Comparison of ENCODE assay signal across 8 cellular contexts in genomic region chr17:42681976-42682375, GRCh38. TPM values are rescaled to one million over a fixed set of nuclear protein-coding genes. Genes with fewer than 3 reads are reported as not detected.
A peak's percentile ranks its signal among the peaks of the same experiment; 100 is the strongest.
DNase-seq lines count a peak whose midpoint lies in the region; ATAC-seq and TF ChIP-seq lines count a peak whose summit lies in the region.

No MANE protein-coding gene starts in this region.

- no peak overlapping the region for H3K4me3 ChIP-seq in testis

- peaks cover 47% of the 10 kb centered on the region for H3K4me1 Mint-ChIP-seq in activated T-cell treated with anti-CD3 and anti-CD28 coated beads, Interleukin-2, amount 50 U/mL, for 4 hours (ENCODE audit: low read depth)
- H3K4me1 Mint-ChIP-seq in activated naive CD8-positive, alpha-beta T cell treated with anti-CD3 and anti-CD28 coated beads, Interleukin-2, amount 10 ng/mL, durations not matched to agents 7 days and 5 days = peaks cover 47% of the 10 kb centered on the region
- H3K4me1 Mint-ChIP-seq in immature natural killer cell = peaks cover 45 to 62% of the 10 kb centered on the region in 2 donors

- peaks cover 61% of the 10 kb centered on the region for H3K4me1 ChIP-seq in testis

- H3K27me3 Mint-ChIP-seq in activated T-cell treated with anti-CD3 and anti-CD28 coated beads, Interleukin-2, amount 50 U/mL, for 4 hours (ENCODE audit: low read depth) = peaks cover 42% of the 10 kb centered on the region
- H3K27me3 Mint-ChIP-seq in activated naive CD8-positive, alpha-beta T cell treated with anti-CD3 and anti-CD28 coated beads, Interleukin-2, amount 10 ng/mL, durations not matched to agents 7 days and 5 days = peaks cover 42% of the 10 kb centered on the region
- H3K27me3 Mint-ChIP-seq in immature natural killer cell (ENCODE audit: low read depth in 3 of 3) = peaks cover 21 to 35% (median 23%) of the 10 kb centered on the region in 3 donors

- no peaks in the 10 kb centered on the region for H3K36me3 Mint-ChIP-seq in activated T-cell treated with anti-CD3 and anti-CD28 coated beads, Interleukin-2, amount 50 U/mL, for 4 hours (ENCODE audit: insufficient read depth)
- H3K36me3 Mint-ChIP-seq in activated naive CD8-positive, alpha-beta T cell treated with anti-CD3 and anti-CD28 coated beads, Interleukin-2, amount 10 ng/mL, durations not matched to agents 7 days and 5 days = peaks cover 1% of the 10 kb centered on the region
- peaks cover 0 to 3% (median 0%) of the 10 kb centered on the region in 3 donors for H3K36me3 Mint-ChIP-seq in immature natural killer cell

- peak overlapping the region; percentile 51 to 66 for H3K27ac ChIP-seq in testis

- no peak for TF ChIP-seq CTCF in testis (IDR thresholded peaks at IDR 0.05)

- no peaks in the 10 kb centered on the region for H3K9me3 Mint-ChIP-seq in activated T-cell treated with anti-CD3 and anti-CD28 coated beads, Interleukin-2, amount 50 U/mL, for 4 hours
- H3K9me3 Mint-ChIP-seq in activated naive CD8-positive, alpha-beta T cell treated with anti-CD3 and anti-CD28 coated beads, Interleukin-2, amount 10 ng/mL, durations not matched to agents 7 days and 5 days = no peaks in the 10 kb centered on the region
- H3K9me3 Mint-ChIP-seq in immature natural killer cell = peaks cover 0 to 9% (median 0%) of the 10 kb centered on the region in 6 donors

- no peaks in the 10 kb centered on the region for H3K9me3 ChIP-seq in testis

- POLR2A ChIA-PET in activated naive CD8-positive, alpha-beta T cell treated with anti-CD3 and anti-CD28 coated beads, Interleukin-2, amount 10 ng/mL, durations not matched to agents 7 days and 5 days (lab: Charles Lee) = interaction anchor here (2.1 kb wide), 1 partner anchor 73 kb away, joined by 16 read pairs; the partner anchor contains the start of genes RETREG3 and TUBG1

- no peak for TF ChIP-seq POLR2A in testis (IDR thresholded peaks at IDR 0.05)

- no peak for ATAC-seq in activated T-cell treated with anti-CD3 and anti-CD28 coated beads, Interleukin-2, amount 50 U/mL, for 4 hours
- no peak for ATAC-seq in activated naive CD8-positive, alpha-beta T cell treated with anti-CD3 and anti-CD28 coated beads, Interleukin-2, amount 10 ng/mL, durations not matched to agents 7 days and 5 days (ENCODE audit: low read depth)

- intact Hi-C loops in testis (cut with DNase I; ENCODE audit: low total_unique reads) = no loop called here

- H3K27me3 ChIP-seq in testis = no peaks in the 10 kb centered on the region

- DNase-seq in activated T-cell treated with anti-CD3 and anti-CD28 coated beads, Interleukin-2, amount 50 U/mL, for 4 hours = no peak
- no peak for DNase-seq in activated T-cell treated with anti-CD3 and anti-CD28 coated beads, Interleukin-2, amount 50 U/mL, for 1 hour
- DNase-seq in activated naive CD8-positive, alpha-beta T cell treated with anti-CD3 and anti-CD28 coated beads, Interleukin-2, amount 10 ng/mL, durations not matched to agents 7 days and 5 days = no peak
- no peak for DNase-seq in immature natural killer cell
- no peak for DNase-seq in testis
- DNase-seq in DMS 273 (lab: John Stamatoyannopoulos, UW; ENCODE audit: unreplicated experiment) = no peak
- DNase-seq in KG1 (lab: John Stamatoyannopoulos, UW) = no peak
- DNase-seq in cerebellar nuclear complex (lab: John Stamatoyannopoulos, UW) = no peak

- 34 to 52% methylated on average over 5 of the region's 5 CpGs for WGBS in testis, 2 donors

- no peaks in the 10 kb centered on the region for H3K36me3 ChIP-seq in testis (ENCODE audit: low read depth, missing control alignments)

- no peak overlapping the region for H3K27ac Mint-ChIP-seq in activated naive CD8-positive, alpha-beta T cell treated with anti-CD3 and anti-CD28 coated beads, Interleukin-2, amount 10 ng/mL, durations not matched to agents 7 days and 5 days
- H3K27ac Mint-ChIP-seq in immature natural killer cell = no peak overlapping the region

- peak overlapping the region; percentile 69 for H3K4me3 Mint-ChIP-seq in activated T-cell treated with anti-CD3 and anti-CD28 coated beads, Interleukin-2, amount 50 U/mL, for 4 hours
- peak overlapping the region; percentile 70 for H3K4me3 Mint-ChIP-seq in activated naive CD8-positive, alpha-beta T cell treated with anti-CD3 and anti-CD28 coated beads, Interleukin-2, amount 10 ng/mL, durations not matched to agents 7 days and 5 days
- H3K4me3 Mint-ChIP-seq in immature natural killer cell = peak overlapping the region in 4 of 5 donors; percentile 9 to 58 (median 50)

RNA-seq across cellular contexts. Expression of gene CCR10, which starts 0.3 kb away (rescaled TPM):
- total RNA-seq in activated T-cell treated with anti-CD3 and anti-CD28 coated beads, Interleukin-2, amount 50 U/mL, for 4 hours = under 1 TPM; 0.25 to 0.43 (median 0.32) TPM
- under 1 TPM; 0.33 to 0.57 TPM for total RNA-seq in activated naive CD8-positive, alpha-beta T cell treated with anti-CD3 and anti-CD28 coated beads, Interleukin-2, amount 10 ng/mL, durations not matched to agents 7 days and 5 days
- under 1 TPM in 2 of 3 donors, not detected in 1; 0.17 to 0.26 TPM for polyA plus RNA-seq in immature natural killer cell
- 10 to 100 TPM in 1 of 2 donors, 1 to 10 TPM in 1; 9.8 to 14.3 TPM for total RNA-seq in testis
- 2.9 TPM for polyA plus RNA-seq in testis (ENCODE audit: insufficient read depth, low read depth, low replicate concordance)

RNA-seq across cellular contexts. Expression of gene CNTNAP1, which starts 0.4 kb away (rescaled TPM):
- total RNA-seq in activated T-cell treated with anti-CD3 and anti-CD28 coated beads, Interleukin-2, amount 50 U/mL, for 4 hours = 1 to 10 TPM in 1 of 3 donors, under 1 TPM in 2; 0.73 to 1.3 (median 0.79) TPM
- total RNA-seq in activated naive CD8-positive, alpha-beta T cell treated with anti-CD3 and anti-CD28 coated beads, Interleukin-2, amount 10 ng/mL, durations not matched to agents 7 days and 5 days = 1 to 10 TPM; 3.6 to 4.6 TPM
- polyA plus RNA-seq in immature natural killer cell = under 1 TPM in 1 of 3 donors, not detected in 2; 0.73 TPM
- total RNA-seq in testis = 10 to 100 TPM in 1 of 2 donors, 1 to 10 TPM in 1; 9.0 to 10.3 TPM
- polyA plus RNA-seq in testis (ENCODE audit: insufficient read depth, low read depth, low replicate concordance) = 6.0 TPM

RNA-seq across cellular contexts. Expression of gene PLEKHH3, which starts 5.2 kb away (rescaled TPM):
- 1 to 10 TPM in 1 of 3 donors, under 1 TPM in 2; 0.56 to 1.2 (median 0.63) TPM for total RNA-seq in activated T-cell treated with anti-CD3 and anti-CD28 coated beads, Interleukin-2, amount 50 U/mL, for 4 hours
- 1 to 10 TPM in 1 of 2 experiments, under 1 TPM in 1; 0.94 to 1.8 TPM for total RNA-seq in activated naive CD8-positive, alpha-beta T cell treated with anti-CD3 and anti-CD28 coated beads, Interleukin-2, amount 10 ng/mL, durations not matched to agents 7 days and 5 days
- polyA plus RNA-seq in immature natural killer cell = not detected
- total RNA-seq in testis = 10 to 100 TPM; 65.8 to 67.3 TPM
- polyA plus RNA-seq in testis (ENCODE audit: insufficient read depth, low read depth, low replicate concordance) = 42.8 TPM

RNA-seq across cellular contexts. Expression of gene TUBG2, which starts 22.9 kb away (rescaled TPM):
- total RNA-seq in activated T-cell treated with anti-CD3 and anti-CD28 coated beads, Interleukin-2, amount 50 U/mL, for 4 hours = 1 to 10 TPM; 5.6 to 7.1 (median 5.9) TPM
- 10 to 100 TPM; 17.0 to 19.2 TPM for total RNA-seq in activated naive CD8-positive, alpha-beta T cell treated with anti-CD3 and anti-CD28 coated beads, Interleukin-2, amount 10 ng/mL, durations not matched to agents 7 days and 5 days
- polyA plus RNA-seq in immature natural killer cell (1 to 10 TPM; 1.3 to 4.0 (median 3.4) TPM), testis (ENCODE audit: insufficient read depth, low read depth, low replicate concordance) (30.6 TPM)
- 10 to 100 TPM; 50.4 to 57.5 TPM for total RNA-seq in testis

Comparison
In these comparisons a context has a peak if more than half of its experiments do, and no peak if none do; other contexts are left out.
1. RNA of gene CCR10, which starts 0.3 kb away (total RNA-seq): 9.8 to 14.3 TPM in testis; 0.33 to 0.57 TPM in activated naive CD8-positive, alpha-beta T cell treated with anti-CD3 and anti-CD28 coated beads, Interleukin-2, amount 10 ng/mL, durations not matched to agents 7 days and 5 days and 0.25 to 0.43 TPM in activated T-cell treated with anti-CD3 and anti-CD28 coated beads, Interleukin-2, amount 50 U/mL, for 4 hours; every median in the first group is over 4 times any median in the second.
2. RNA of gene PLEKHH3, which starts 5.2 kb away (total RNA-seq): 65.8 to 67.3 TPM in testis; 0.94 to 1.8 TPM in activated naive CD8-positive, alpha-beta T cell treated with anti-CD3 and anti-CD28 coated beads, Interleukin-2, amount 10 ng/mL, durations not matched to agents 7 days and 5 days and 0.56 to 1.2 TPM in activated T-cell treated with anti-CD3 and anti-CD28 coated beads, Interleukin-2, amount 50 U/mL, for 4 hours; every median in the first group is over 10 times any median in the second.
3. Peak in every context shown above with its lines, with median percentiles within 50 percentile points of each other: H3K4me3 Mint-ChIP-seq.